11 cellular contexts compared by ENCODE assay signal in the genomic region with DNA sequence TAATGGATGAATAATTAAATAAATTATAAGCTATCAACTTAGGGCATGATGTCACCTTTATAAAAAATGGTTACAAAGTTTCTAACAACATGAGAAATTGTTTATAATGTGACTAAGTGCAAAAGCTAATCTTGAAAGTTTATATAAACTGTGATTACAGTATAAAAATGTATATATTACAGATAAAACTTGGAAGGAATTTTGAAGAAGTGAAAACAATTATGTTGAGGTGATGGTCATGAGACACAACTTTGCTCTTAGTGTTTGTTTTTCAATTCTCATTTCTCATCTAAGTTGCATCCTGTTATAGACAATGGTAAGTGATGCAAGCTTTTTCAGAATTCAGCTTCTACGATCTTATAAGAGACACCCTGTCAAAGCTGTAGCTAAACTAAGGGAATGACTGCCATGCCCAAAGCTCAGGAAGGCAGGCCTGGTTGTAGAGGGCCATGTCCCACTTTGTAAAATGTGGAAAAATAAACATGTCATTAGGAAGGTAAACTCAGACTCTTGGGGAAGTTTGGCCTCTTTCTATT. TPM values are rescaled to one million over a fixed set of nuclear protein-coding genes. Genes with fewer than 3 reads are reported as not detected.
A peak's percentile ranks its signal among the peaks of the same experiment; 100 is the strongest.
DNase-seq lines count a peak whose midpoint lies in the region; ATAC-seq and TF ChIP-seq lines count a peak whose summit lies in the region.
"Had no signal": no experiment of that assay in that cellular context is flagged by ENCODE, and none has a peak within 500 bp of the region (broad histone marks: within the 10 kb centered on the region; RNA-seq: fewer than 3 reads in every experiment).

No MANE protein-coding gene starts in this region.

- H3K36me3 ChIP-seq in HEK293 (ENCODE audit: control insufficient read depth in 2 of 2, insufficient read depth in 1 of 2, low read length in 2 of 2), result no peaks in the 10 kb centered on the region
- peaks cover 36% of the 10 kb centered on the region for H3K36me3 ChIP-seq in PC-9 (ENCODE audit: low read depth)
- no peaks in the 10 kb centered on the region for H3K36me3 ChIP-seq in naive thymus-derived CD4-positive, alpha-beta T cell (ENCODE audit: control insufficient read depth in 2 of 3, insufficient read depth in 3 of 3, low read length in 3 of 3)
- H3K36me3 ChIP-seq: cardiac muscle cell, vagina had no signal

- POLR2A ChIA-PET in HEK293 (lab: Yijun Ruan, JAX), result no interaction called here
- POLR2A ChIA-PET in PC-9 (lab: Charles Lee; ENCODE audit: unreplicated experiment), result no interaction called here
- POLR2A ChIA-PET in naive thymus-derived CD4-positive, alpha-beta T cell (lab: Charles Lee), result no interaction called here

- peaks cover 9% of the 10 kb centered on the region for H3K9me3 Mint-ChIP-seq in memory B cell
- H3K9me3 Mint-ChIP-seq in naive thymus-derived CD4-positive, alpha-beta T cell, result peaks cover 0 to 11% (median 5%) of the 10 kb centered on the region in 11 donors

- peaks cover 29% of the 10 kb centered on the region for H3K79me2 ChIP-seq in PC-9 (ENCODE audit: low read depth)

- no peak overlapping the region for H3K4me3 Mint-ChIP-seq in memory B cell
- H3K4me3 Mint-ChIP-seq in naive thymus-derived CD4-positive, alpha-beta T cell, result no peak overlapping the region
- H3K4me3 Mint-ChIP-seq: nephron had no signal

- H3K27me3 ChIP-seq in PC-9 (ENCODE audit: insufficient read depth, low read depth), result no peaks in the 10 kb centered on the region
- no peaks in the 10 kb centered on the region for H3K27me3 ChIP-seq in naive thymus-derived CD4-positive, alpha-beta T cell (ENCODE audit: control insufficient read depth in 2 of 2, insufficient read depth in 2 of 2, low read length in 2 of 2)
- H3K27me3 ChIP-seq: cardiac muscle cell, vagina had no signal

- no peak overlapping the region for H2AFZ ChIP-seq in PC-9

- BruUV-seq in PC-9 (replicated peaks; lab: Mats Ljungman, UMichigan), result no TSS peak

- H3K9me2 ChIP-seq in PC-9 (ENCODE audit: insufficient read depth), result no peaks in the 10 kb centered on the region

- ATAC-seq in GM18873 (IDR thresholded peaks at IDR 0.05; ENCODE audit: low FRiP score, unreplicated experiment) (peak; percentile 79), HG03469 (IDR thresholded peaks at IDR 0.05; ENCODE audit: unreplicated experiment) (peak; percentile 65), memory B cell (ENCODE audit: low read depth) (peak; percentile 70)
- ATAC-seq in naive thymus-derived CD4-positive, alpha-beta T cell, result no peak

- no peak overlapping the region for H3K4me2 ChIP-seq in PC-9

- H4K20me1 ChIP-seq in PC-9 (ENCODE audit: insufficient read depth), result no peaks in the 10 kb centered on the region

- H3K27me3 Mint-ChIP-seq in memory B cell, result no peaks in the 10 kb centered on the region
- no peaks in the 10 kb centered on the region for H3K27me3 Mint-ChIP-seq in naive thymus-derived CD4-positive, alpha-beta T cell

- intact Hi-C loops in PC-9 (cut with micrococcal nuclease; ENCODE audit: unreplicated experiment), result no loop called here
- intact Hi-C loops in naive thymus-derived CD4-positive, alpha-beta T cell (cut with micrococcal nuclease), result no loop called here

- CTCF ChIA-PET in HEK293 (lab: Yijun Ruan, JAX) (interaction anchor here (1.5 kb wide), 1 partner anchor 21 kb away, joined by 4 read pairs; no protein-coding TSS in a partner anchor), PC-9 (lab: Charles Lee) (no interaction called here)
- CTCF ChIA-PET in naive thymus-derived CD4-positive, alpha-beta T cell (lab: Charles Lee), result interaction anchor here (0.7 kb wide), 1 partner anchor 558 kb away, joined by 7 read pairs; no protein-coding TSS in a partner anchor

- peak overlapping the region; percentile 92 for H3K27ac Mint-ChIP-seq in memory B cell
- H3K27ac Mint-ChIP-seq in naive thymus-derived CD4-positive, alpha-beta T cell, result no peak overlapping the region
- H3K27ac Mint-ChIP-seq: nephron had no signal

- H3K4me3 ChIP-seq in HEK293 (ENCODE audit: low read depth, low read length) (no peak overlapping the region), PC-9 (no peak overlapping the region)
- no peak overlapping the region for H3K4me3 ChIP-seq in naive thymus-derived CD4-positive, alpha-beta T cell (ENCODE audit: low read length)
- H3K4me3 ChIP-seq: cardiac muscle cell, vagina had no signal

- DNase-seq in memory B cell (ENCODE audit: low spot score in 2 of 2) (no peak), PC-9 (no peak), pons (ENCODE audit: low spot score) (no peak)
- DNase-seq in naive thymus-derived CD4-positive, alpha-beta T cell, result no peak
- DNase-seq in stimulated activated CD4-positive, alpha-beta T cell treated with anti-CD3 and anti-CD28 coated beads, Interleukin-4, amount 100 ng/mL, for 24 hours, result no peak

- 0 out of 2 replicates have a peak, but pooled peaks cover 4% of the 10 kb centered on the region for H3K4me1 ChIP-seq in HEK293 (ENCODE audit: control insufficient read depth, insufficient read depth, low read length)
- H3K4me1 ChIP-seq in PC-9 (replicated peaks; ENCODE audit: insufficient read depth), result no peaks in the 10 kb centered on the region
- no peaks in the 10 kb centered on the region for H3K4me1 ChIP-seq in naive thymus-derived CD4-positive, alpha-beta T cell (ENCODE audit: control insufficient read depth in 2 of 2, insufficient read depth in 2 of 2, low read length in 2 of 2)

- peaks cover 25% of the 10 kb centered on the region for H3K4me1 Mint-ChIP-seq in memory B cell
- peaks cover 0 to 2% (median 0%) of the 10 kb centered on the region in 7 donors for H3K4me1 Mint-ChIP-seq in naive thymus-derived CD4-positive, alpha-beta T cell
- H3K4me1 Mint-ChIP-seq: nephron had no signal

- peaks cover 17% of the 10 kb centered on the region for H3K36me3 Mint-ChIP-seq in memory B cell
- H3K36me3 Mint-ChIP-seq in naive thymus-derived CD4-positive, alpha-beta T cell, result peaks cover 0 to 3% (median 0%) of the 10 kb centered on the region in 5 donors

- no peaks in the 10 kb centered on the region for H3K9me3 ChIP-seq in HEK293 (ENCODE audit: control insufficient read depth, insufficient read depth, low read depth, low read length)
- peaks cover 18% of the 10 kb centered on the region for H3K9me3 ChIP-seq in PC-9 (ENCODE audit: insufficient read depth, low read depth)
- H3K9me3 ChIP-seq in naive thymus-derived CD4-positive, alpha-beta T cell (ENCODE audit: control insufficient read depth in 2 of 3, low read length in 3 of 3), result no peaks in the 10 kb centered on the region
- H3K9me3 ChIP-seq: vagina had no signal

- no peak overlapping the region for H3K27ac ChIP-seq in HEK293 (ENCODE audit: extremely low read depth, low read depth, low read length)
- H3K27ac ChIP-seq in PC-9, result no peak overlapping the region
- H3K27ac ChIP-seq in naive thymus-derived CD4-positive, alpha-beta T cell (ENCODE audit: low read depth, low read length), result no peak overlapping the region
- H3K27ac ChIP-seq: cardiac muscle cell, vagina had no signal

- no peak for TF ChIP-seq CTCF in HEK293 (tag by site-specific recombination; IDR thresholded peaks at IDR 0.05)
- no peak for TF ChIP-seq CTCF in PC-9 (conservative IDR thresholded peaks at IDR 0.05)

- H3F3A ChIP-seq in PC-9 (ENCODE audit: insufficient read depth, low read depth), result no peaks in the 10 kb centered on the region; the same call in 1 of the 2 replicates

TF ChIP-seq in HEK293, 187 proteins besides CTCF, POLR2A, EP300 and RAD21:
- TF ChIP-seq ZNF549 (tag by site-specific recombination; IDR thresholded peaks at IDR 0.05), result no peak
- TF ChIP-seq, protein P1, sequence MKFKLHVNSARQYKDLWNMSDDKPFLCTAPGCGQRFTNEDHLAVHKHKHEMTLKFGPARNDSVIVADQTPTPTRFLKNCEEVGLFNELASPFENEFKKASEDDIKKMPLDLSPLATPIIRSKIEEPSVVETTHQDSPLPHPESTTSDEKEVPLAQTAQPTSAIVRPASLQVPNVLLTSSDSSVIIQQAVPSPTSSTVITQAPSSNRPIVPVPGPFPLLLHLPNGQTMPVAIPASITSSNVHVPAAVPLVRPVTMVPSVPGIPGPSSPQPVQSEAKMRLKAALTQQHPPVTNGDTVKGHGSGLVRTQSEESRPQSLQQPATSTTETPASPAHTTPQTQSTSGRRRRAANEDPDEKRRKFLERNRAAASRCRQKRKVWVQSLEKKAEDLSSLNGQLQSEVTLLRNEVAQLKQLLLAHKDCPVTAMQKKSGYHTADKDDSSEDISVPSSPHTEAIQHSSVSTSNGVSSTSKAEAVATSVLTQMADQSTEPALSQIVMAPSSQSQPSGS (tag by site-specific recombination; IDR thresholded peaks at IDR 0.05; ENCODE audit: low read depth), result peak; percentile 70; the same call in 1 of the 2 replicates

RNA-seq across cellular contexts. Expression of a gene that starts 23.9 kb away (rescaled TPM):
- 48.4 and 50.8 TPM in 2 replicates for total RNA-seq in PC-9 (2021)
- total RNA-seq in naive thymus-derived CD4-positive, alpha-beta T cell, result under 1 TPM; 0.08 to 0.24 (median 0.15) TPM
- polyA plus RNA-seq in naive thymus-derived CD4-positive, alpha-beta T cell, result under 1 TPM; 0.03 to 0.08 TPM
- polyA plus RNA-seq: cardiac muscle cell had no signal

Comparison
In these comparisons a context has a peak if more than half of its experiments do, and no peak if none do; other contexts are left out.
1. RNA of a gene that starts 23.9 kb away (total RNA-seq): 48.4 to 50.8 TPM in PC-9; 0.08 to 0.24 TPM in naive thymus-derived CD4-positive, alpha-beta T cell; every median in the first group is over 10 times any median in the second.